In genomic region chr4:38304460-38304859, GRCh38 we compare ENCODE assay signal across 4 cellular contexts.
DNase-seq lines count a peak whose midpoint lies in the region; ATAC-seq and TF ChIP-seq lines count a peak whose summit lies in the region.
"Not testable (repeated sequence)": the region's sequence is repeated elsewhere in the genome, so short reads cannot be mapped to it uniquely, and the experiment has no call there.

No MANE protein-coding gene starts in this region.

- DNase-seq in activated CD4-positive, alpha-beta T cell treated with anti-CD3 and anti-CD28 coated beads, Interleukin-2, amount 10 ng/mL, durations not matched to agents 24 days and 14 days; endothelial cell (ENCODE audit: low spot score); natural killer cell treated with Interleukin-12 subunit alpha and Interleukin-12 subunit beta and Interleukin-15 and Interleukin-18, amount 100 ng/mL, for 72 hours (ENCODE audit: low spot score): not testable (repeated sequence)

- peaks cover 36% of the 10 kb centered on the region for H3K27me3 Mint-ChIP-seq in activated CD4-positive, alpha-beta T cell treated with anti-CD3 and anti-CD28 coated beads, Interleukin-2, amount 10 ng/mL, durations not matched to agents 24 days and 14 days
- H3K27me3 Mint-ChIP-seq in endothelial cell (ENCODE audit: unreplicated experiment); natural killer cell treated with Interleukin-12 subunit alpha and Interleukin-12 subunit beta and Interleukin-15 and Interleukin-18, amount 100 ng/mL, for 72 hours: not testable (repeated sequence)

- peak overlapping the region; percentile 10 for H3K27ac ChIP-seq in cingulate gyrus (ENCODE audit: low read depth, low read length)

- H3K9me3 Mint-ChIP-seq in activated CD4-positive, alpha-beta T cell treated with anti-CD3 and anti-CD28 coated beads, Interleukin-2, amount 10 ng/mL, durations not matched to agents 24 days and 14 days = peaks cover 27% of the 10 kb centered on the region
- not testable (repeated sequence) for H3K9me3 Mint-ChIP-seq in endothelial cell (ENCODE audit: unreplicated experiment); natural killer cell treated with Interleukin-12 subunit alpha and Interleukin-12 subunit beta and Interleukin-15 and Interleukin-18, amount 100 ng/mL, for 72 hours

- peaks cover 27% of the 10 kb centered on the region for H3K4me1 Mint-ChIP-seq in activated CD4-positive, alpha-beta T cell treated with anti-CD3 and anti-CD28 coated beads, Interleukin-2, amount 10 ng/mL, durations not matched to agents 24 days and 14 days
- not testable (repeated sequence) for H3K4me1 Mint-ChIP-seq in endothelial cell (ENCODE audit: unreplicated experiment)
- peaks cover 34 to 37% of the 10 kb centered on the region in 2 donors for H3K4me1 Mint-ChIP-seq in natural killer cell treated with Interleukin-12 subunit alpha and Interleukin-12 subunit beta and Interleukin-15 and Interleukin-18, amount 100 ng/mL, for 72 hours (ENCODE audit: low read depth in 2 of 2)

- not testable (repeated sequence) for H3K36me3 Mint-ChIP-seq in activated CD4-positive, alpha-beta T cell treated with anti-CD3 and anti-CD28 coated beads, Interleukin-2, amount 10 ng/mL, durations not matched to agents 24 days and 14 days (ENCODE audit: low read depth); endothelial cell (ENCODE audit: low read depth, unreplicated experiment)
- peaks cover 28% of the 10 kb centered on the region for H3K36me3 Mint-ChIP-seq in natural killer cell treated with Interleukin-12 subunit alpha and Interleukin-12 subunit beta and Interleukin-15 and Interleukin-18, amount 100 ng/mL, for 72 hours

- TF ChIP-seq CTCF in endothelial cell (IDR thresholded peaks at IDR 0.05; ENCODE audit: unreplicated experiment) = not testable (repeated sequence)

- H3K4me3 Mint-ChIP-seq in activated CD4-positive, alpha-beta T cell treated with anti-CD3 and anti-CD28 coated beads, Interleukin-2, amount 10 ng/mL, durations not matched to agents 24 days and 14 days; natural killer cell treated with Interleukin-12 subunit alpha and Interleukin-12 subunit beta and Interleukin-15 and Interleukin-18, amount 100 ng/mL, for 72 hours: not testable (repeated sequence)
- peak overlapping the region; percentile 57 for H3K4me3 Mint-ChIP-seq in endothelial cell (ENCODE audit: unreplicated experiment)

- intact Hi-C loops in activated CD4-positive, alpha-beta T cell treated with anti-CD3 and anti-CD28 coated beads, Interleukin-2, amount 10 ng/mL, durations not matched to agents 24 days and 14 days (cut with micrococcal nuclease) = not testable (repeated sequence)

- peak overlapping the region; percentile 9 for H3K27ac Mint-ChIP-seq in activated CD4-positive, alpha-beta T cell treated with anti-CD3 and anti-CD28 coated beads, Interleukin-2, amount 10 ng/mL, durations not matched to agents 24 days and 14 days
- not testable (repeated sequence) for H3K27ac Mint-ChIP-seq in endothelial cell (ENCODE audit: unreplicated experiment)
- H3K27ac Mint-ChIP-seq in natural killer cell treated with Interleukin-12 subunit alpha and Interleukin-12 subunit beta and Interleukin-15 and Interleukin-18, amount 100 ng/mL, for 72 hours = peak overlapping the region; percentile 34 to 88

- not testable (repeated sequence) for ATAC-seq in natural killer cell treated with Interleukin-12 subunit alpha and Interleukin-12 subunit beta and Interleukin-15 and Interleukin-18, amount 100 ng/mL, for 72 hours
